2 cellular contexts compared by ENCODE assay signal in genomic region chr1:47936916-47937551, GRCh38.
TF ChIP-seq lines count a peak whose summit lies in the region.

No MANE protein-coding gene starts in this region.

TF ChIP-seq in IMR-90, 13 proteins besides CTCF, POLR2A, EP300 and RAD21 (continued from another document):
- TF ChIP-seq ELK1 (IDR thresholded peaks at IDR 0.05; ENCODE audit: borderline replicate concordance, low read depth, low read length): no peak
- no peak for TF ChIP-seq BHLHE40 (IDR thresholded peaks at IDR 0.05; ENCODE audit: low read depth, low read length)
- no peak for TF ChIP-seq RCOR1 (IDR thresholded peaks at IDR 0.05; ENCODE audit: insufficient replicate concordance, low read length)
- TF ChIP-seq FOS (IDR thresholded peaks at IDR 0.05; ENCODE audit: low read depth, low read length): no peak
- TF ChIP-seq MAZ (IDR thresholded peaks at IDR 0.05; ENCODE audit: borderline replicate concordance, low read depth, low read length): no peak
- no peak for TF ChIP-seq NFE2L2 (IDR thresholded peaks at IDR 0.05; ENCODE audit: low read depth, low read length)
- TF ChIP-seq CEBPB (IDR thresholded peaks at IDR 0.05; ENCODE audit: low read depth, low read length): no peak
- no peak for TF ChIP-seq RFX5 (IDR thresholded peaks at IDR 0.05; ENCODE audit: low read depth, low read length)
- TF ChIP-seq USF2 (IDR thresholded peaks at IDR 0.05; ENCODE audit: low read depth, low read length): no peak
- no peak for TF ChIP-seq MAFK (IDR thresholded peaks at IDR 0.05; ENCODE audit: low read depth, low read length)
- TF ChIP-seq CHD1 (IDR thresholded peaks at IDR 0.05; ENCODE audit: low read depth, low read length): no peak
TF ChIP-seq in IMR-90: peak in this region for 0.

TF ChIP-seq in K562, 482 proteins besides CTCF, POLR2A, EP300 and RAD21 (continued from another document):
- no peak for TF ChIP-seq TFAP4 (CRISPR knock-in tag; IDR thresholded peaks at IDR 0.05; ENCODE audit: borderline replicate concordance)
- no peak for TF ChIP-seq ATF1 (CRISPR knock-in tag; IDR thresholded peaks at IDR 0.05)
- peak; percentile 37; the same call in 1 of the 2 replicates for TF ChIP-seq ATF1 (tag; IDR thresholded peaks at IDR 0.05)
